Comparison of ENCODE assay signal across 8 cellular contexts in the genomic region with DNA sequence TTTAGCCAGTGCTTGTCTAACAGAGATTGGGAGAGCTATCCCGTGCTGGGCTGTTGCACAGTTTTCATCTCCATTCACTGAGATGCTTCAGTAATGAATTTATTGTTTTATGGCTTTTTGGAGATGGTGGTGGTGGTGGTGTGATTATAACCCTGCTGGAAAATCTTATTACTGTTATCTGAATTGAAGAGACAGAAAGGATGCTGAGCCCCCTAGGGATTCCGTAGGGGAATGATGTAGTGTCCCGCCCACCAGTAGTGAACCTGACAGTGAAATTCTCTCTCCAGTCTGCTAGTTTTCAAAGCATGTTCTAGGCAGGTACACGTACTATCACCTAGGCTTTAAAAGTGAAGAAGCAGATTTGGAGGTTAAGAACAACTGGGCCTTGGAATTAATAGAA. TPM values are rescaled to one million over a fixed set of nuclear protein-coding genes. Genes with fewer than 3 reads are reported as not detected.
A peak's percentile ranks its signal among the peaks of the same experiment; 100 is the strongest.
DNase-seq lines count a peak whose midpoint lies in the region; ATAC-seq, FAIRE-seq and TF ChIP-seq lines count a peak whose summit lies in the region.

No MANE protein-coding gene starts in this region.

- no peak for FAIRE-seq in D721Med (lab: Jason Lieb, UNC)
- no peak for FAIRE-seq in GM19239 (lab: Jason Lieb, UNC)

- H3K27me3 Mint-ChIP-seq in CD8-positive, alpha-beta T cell (ENCODE audit: low read depth): peaks cover 52% of the 10 kb centered on the region
- H3K27me3 Mint-ChIP-seq in natural killer cell treated with Interleukin-12 subunit alpha and Interleukin-12 subunit beta and Interleukin-15 and Interleukin-18, amount 100 ng/mL, for 72 hours: peaks cover 30 to 43% of the 10 kb centered on the region in 2 donors

- H3K36me3 Mint-ChIP-seq in CD8-positive, alpha-beta T cell: peaks cover 4% of the 10 kb centered on the region
- H3K36me3 Mint-ChIP-seq in natural killer cell treated with Interleukin-12 subunit alpha and Interleukin-12 subunit beta and Interleukin-15 and Interleukin-18, amount 100 ng/mL, for 72 hours: no peaks in the 10 kb centered on the region

- no peak overlapping the region for H3K27ac ChIP-seq in CD8-positive, alpha-beta T cell (ENCODE audit: low read depth, low read length)

- no peaks in the 10 kb centered on the region for H3K36me3 ChIP-seq in CD8-positive, alpha-beta T cell (ENCODE audit: insufficient read depth, low read length)

- ATAC-seq in CD8-positive, alpha-beta T cell: no peak
- ATAC-seq in natural killer cell treated with Interleukin-12 subunit alpha and Interleukin-12 subunit beta and Interleukin-15 and Interleukin-18, amount 100 ng/mL, for 72 hours: no peak
- no peak for ATAC-seq in GM21390 (IDR thresholded peaks at IDR 0.05; ENCODE audit: unreplicated experiment)

- no peak for DNase-seq in CD8-positive, alpha-beta T cell
- DNase-seq in HuH-7.5 (ENCODE audit: low spot score): peak; percentile 60
- DNase-seq in choroid plexus epithelial cell (ENCODE audit: low read depth): peak; percentile 64
- DNase-seq in natural killer cell treated with Interleukin-12 subunit alpha and Interleukin-12 subunit beta and Interleukin-15 and Interleukin-18, amount 100 ng/mL, for 72 hours (ENCODE audit: low spot score): no peak
- DNase-seq in D721Med (ENCODE audit: insufficient read length, low spot score): no peak
- no peak for DNase-seq in T-helper 9 cell
- DNase-seq in GM19239 (ENCODE audit: insufficient read length, low spot score): no peak

- H3K4me1 ChIP-seq in CD8-positive, alpha-beta T cell (ENCODE audit: insufficient read depth, low read length): peaks cover 15% of the 10 kb centered on the region

- no peak overlapping the region for H3K27ac Mint-ChIP-seq in CD8-positive, alpha-beta T cell
- H3K27ac Mint-ChIP-seq in natural killer cell treated with Interleukin-12 subunit alpha and Interleukin-12 subunit beta and Interleukin-15 and Interleukin-18, amount 100 ng/mL, for 72 hours: peak overlapping the region in 1 of 2 donors; percentile 35

- H3K9me3 Mint-ChIP-seq in CD8-positive, alpha-beta T cell: no peaks in the 10 kb centered on the region
- H3K9me3 Mint-ChIP-seq in natural killer cell treated with Interleukin-12 subunit alpha and Interleukin-12 subunit beta and Interleukin-15 and Interleukin-18, amount 100 ng/mL, for 72 hours: no peaks in the 10 kb centered on the region

- intact Hi-C loops in CD8-positive, alpha-beta T cell (cut with DNase I, micrococcal nuclease): no loop called here

- H3K9me3 ChIP-seq in CD8-positive, alpha-beta T cell (ENCODE audit: low read length): no peaks in the 10 kb centered on the region

- H3K4me1 Mint-ChIP-seq in CD8-positive, alpha-beta T cell (ENCODE audit: low read depth): peaks cover 22% of the 10 kb centered on the region
- peaks cover 16 to 18% of the 10 kb centered on the region in 2 donors for H3K4me1 Mint-ChIP-seq in natural killer cell treated with Interleukin-12 subunit alpha and Interleukin-12 subunit beta and Interleukin-15 and Interleukin-18, amount 100 ng/mL, for 72 hours (ENCODE audit: low read depth in 2 of 2)

- POLR2A ChIA-PET in CD8-positive, alpha-beta T cell (lab: Charles Lee): no interaction called here

- CTCF ChIA-PET in CD8-positive, alpha-beta T cell (lab: Charles Lee): no interaction called here

- peaks cover 10% of the 10 kb centered on the region for H3K27me3 ChIP-seq in CD8-positive, alpha-beta T cell (ENCODE audit: insufficient read depth, low read length)

- peak overlapping the region; percentile 75 for H3K4me3 Mint-ChIP-seq in CD8-positive, alpha-beta T cell
- H3K4me3 Mint-ChIP-seq in natural killer cell treated with Interleukin-12 subunit alpha and Interleukin-12 subunit beta and Interleukin-15 and Interleukin-18, amount 100 ng/mL, for 72 hours: peak overlapping the region; percentile 49

- TF ChIP-seq CTCF in CD8-positive, alpha-beta T cell (IDR thresholded peaks at IDR 0.05): no peak
- peak; percentile 35 for TF ChIP-seq CTCF in choroid plexus epithelial cell (conservative IDR thresholded peaks at IDR 0.05; ENCODE audit: low read depth, low read length)
- TF ChIP-seq CTCF in D721Med (IDR thresholded peaks at IDR 0.05; ENCODE audit: insufficient read depth, missing control alignments): no peak

- no peak overlapping the region for H3K4me3 ChIP-seq in CD8-positive, alpha-beta T cell (ENCODE audit: low read depth, low read length)
- peak overlapping the region; percentile 80 for H3K4me3 ChIP-seq in choroid plexus epithelial cell (ENCODE audit: low read depth, low read length)

RNA-seq across cellular contexts. Expression of gene RAI14, which starts 1.9 kb away (rescaled TPM):
- not detected for total RNA-seq in CD8-positive, alpha-beta T cell
- total RNA-seq in natural killer cell treated with Interleukin-12 subunit alpha and Interleukin-12 subunit beta and Interleukin-15 and Interleukin-18, amount 100 ng/mL, for 72 hours: 1 to 10 TPM in 1 of 2 donors, under 1 TPM in 1; 0.93 to 1.1 TPM

Comparison
In these comparisons a context has a peak if more than half of its experiments do, and no peak if none do; other contexts are left out.
1. DNase-seq: peak in HuH-7.5 (single experiment) and choroid plexus epithelial cell (single experiment); none in CD8-positive, alpha-beta T cell (0 of 7), natural killer cell treated with Interleukin-12 subunit alpha and Interleukin-12 subunit beta and Interleukin-15 and Interleukin-18, amount 100 ng/mL, for 72 hours (single experiment), D721Med (single experiment), T-helper 9 cell (single experiment) and GM19239 (single experiment).